12 cellular contexts compared by ENCODE assay signal in genomic region chr15:63447277-63447676, GRCh38. TPM values are rescaled to one million over a fixed set of nuclear protein-coding genes. Genes with fewer than 3 reads are reported as not detected.
DNase-seq lines count a peak whose midpoint lies in the region; ATAC-seq and TF ChIP-seq lines count a peak whose summit lies in the region.
"Had no signal": no experiment of that assay in that cellular context is flagged by ENCODE, and none has a peak within 500 bp of the region (broad histone marks: within the 10 kb centered on the region; RNA-seq: fewer than 3 reads in every experiment).

No MANE protein-coding gene starts in this region.

- in situ Hi-C loops in ACHN (cut with HindIII; ENCODE audit: low pct_ligation_motif_present, low pct_unique_long_range_greater_than_20kb, low sequenced_read_pairs) = no loop called here

- H3K27ac Mint-ChIP-seq in immature natural killer cell = no peak overlapping the region

- intact Hi-C loops in Right ventricle myocardium superior (cut with DNase I) (no loop called here), left cardiac atrium (cut with DNase I) (no loop called here)

- DNase-seq in Right ventricle myocardium superior = no peak
- no peak for DNase-seq in left cardiac atrium
- peak; percentile 63 for DNase-seq in NCI-H146 treated with DMSO at 0.1 percent for 48 hours (lab: John Stamatoyannopoulos, UW; ENCODE audit: unreplicated experiment)
- peak; percentile 6 for DNase-seq in NCI-H82 treated with DMSO at 0.1 percent for 48 hours (lab: John Stamatoyannopoulos, UW; ENCODE audit: unreplicated experiment)
- DNase-seq in globus pallidus (ENCODE audit: low spot score) = no peak
- DNase-seq in ACHN = no peak
- no peak for DNase-seq in immature natural killer cell
- DNase-seq: GM23248; mammary epithelial cell; stimulated activated CD4-positive, alpha-beta T cell treated with anti-CD3 and anti-CD28 coated beads, Interleukin-2, amount 100 ng/mL, for 24 hours had no signal

- H3K27me3 Mint-ChIP-seq in immature natural killer cell (ENCODE audit: low read depth in 3 of 3) = peaks cover 1 to 6% (median 6%) of the 10 kb centered on the region in 3 donors

- no peak overlapping the region for H3K4me3 Mint-ChIP-seq in immature natural killer cell

- TF ChIP-seq POLR2A in GM18505 (IDR thresholded peaks at IDR 0.05; ENCODE audit: borderline replicate concordance, extremely low read depth, insufficient read depth, insufficient read length) = no peak

- no peaks in the 10 kb centered on the region for H3K36me3 Mint-ChIP-seq in immature natural killer cell

- no peaks in the 10 kb centered on the region for H3K9me3 Mint-ChIP-seq in immature natural killer cell

- ATAC-seq in Right ventricle myocardium superior (ENCODE audit: poor library complexity) (peak; percentile 37), left cardiac atrium (no peak), GM18505 (IDR thresholded peaks at IDR 0.05; ENCODE audit: unreplicated experiment) (no peak)
- ATAC-seq: SK-N-SH treated with all-trans-retinoic acid at 6 μM for 48 hours had no signal

- no peaks in the 10 kb centered on the region for H3K4me1 Mint-ChIP-seq in immature natural killer cell

RNA-seq across cellular contexts. Expression of gene USP3, which starts 57.1 kb away (rescaled TPM):
- 15.9 TPM for total RNA-seq in Right ventricle myocardium superior
- 10 to 100 TPM; 20.1 to 27.4 TPM for total RNA-seq in left cardiac atrium
- 10 to 100 TPM; 24.7 to 39.1 (median 32.9) TPM for polyA plus RNA-seq in immature natural killer cell

Comparison
In these comparisons a context has a peak if more than half of its experiments do, and no peak if none do; other contexts are left out.
1. DNase-seq: peak in NCI-H146 treated with DMSO at 0.1 percent for 48 hours (single experiment) and NCI-H82 treated with DMSO at 0.1 percent for 48 hours (single experiment); none in Right ventricle myocardium superior (single experiment), left cardiac atrium (single experiment), globus pallidus (single experiment), ACHN (single experiment) and immature natural killer cell (0 of 3).